Comparison of ENCODE assay signal across 1 cellular context in the genomic region with DNA sequence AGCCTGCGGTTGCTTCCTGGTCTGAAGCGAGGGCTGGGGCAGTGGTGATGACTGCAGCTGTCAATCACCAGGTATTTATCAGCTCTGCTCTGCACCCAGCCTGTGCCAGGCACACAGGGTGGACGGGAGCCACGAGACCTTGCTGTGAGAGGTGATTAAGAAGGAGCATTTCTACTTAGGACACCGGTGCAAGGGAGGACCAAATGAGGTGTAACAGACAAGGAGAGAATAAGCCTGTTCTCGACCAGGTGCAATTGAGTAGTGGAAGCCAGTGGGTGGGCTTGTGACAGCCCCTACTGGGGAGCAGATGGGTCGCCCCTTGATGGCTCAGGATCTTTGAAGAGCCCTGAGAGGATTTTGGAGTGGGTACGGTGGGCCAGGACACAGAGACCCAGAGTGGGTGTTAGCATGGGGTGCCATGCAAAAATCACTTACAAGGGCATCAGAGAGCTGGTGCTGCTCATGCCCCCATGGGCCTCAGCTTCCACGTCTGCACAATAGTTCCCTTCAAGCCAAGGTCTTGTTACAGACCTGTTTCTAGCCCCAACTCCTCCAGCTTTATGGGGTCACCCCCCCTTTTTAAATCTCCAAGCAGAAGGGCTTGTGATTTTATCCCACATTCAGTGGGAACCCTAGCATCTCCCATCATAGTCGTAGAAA.
TF ChIP-seq lines count a peak whose summit lies in the region.

No MANE protein-coding gene starts in this region.

TF ChIP-seq in HepG2, 621 proteins besides CTCF, POLR2A, EP300 and RAD21:
- TF ChIP-seq, protein P1, sequence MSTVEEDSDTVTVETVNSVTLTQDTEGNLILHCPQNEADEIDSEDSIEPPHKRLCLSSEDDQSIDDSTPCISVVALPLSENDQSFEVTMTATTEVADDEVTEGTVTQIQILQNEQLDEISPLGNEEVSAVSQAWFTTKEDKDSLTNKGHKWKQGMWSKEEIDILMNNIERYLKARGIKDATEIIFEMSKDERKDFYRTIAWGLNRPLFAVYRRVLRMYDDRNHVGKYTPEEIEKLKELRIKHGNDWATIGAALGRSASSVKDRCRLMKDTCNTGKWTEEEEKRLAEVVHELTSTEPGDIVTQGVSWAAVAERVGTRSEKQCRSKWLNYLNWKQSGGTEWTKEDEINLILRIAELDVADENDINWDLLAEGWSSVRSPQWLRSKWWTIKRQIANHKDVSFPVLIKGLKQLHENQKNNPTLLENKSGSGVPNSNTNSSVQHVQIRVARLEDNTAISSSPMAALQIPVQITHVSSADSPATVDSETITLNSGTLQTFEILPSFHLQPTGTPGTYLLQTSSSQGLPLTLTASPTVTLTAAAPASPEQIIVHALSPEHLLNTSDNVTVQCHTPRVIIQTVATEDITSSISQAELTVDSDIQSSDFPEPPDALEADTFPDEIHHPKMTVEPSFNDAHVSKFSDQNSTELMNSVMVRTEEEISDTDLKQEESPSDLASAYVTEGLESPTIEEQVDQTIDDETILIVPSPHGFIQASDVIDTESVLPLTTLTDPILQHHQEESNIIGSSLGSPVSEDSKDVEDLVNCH (CRISPR knock-in tag; IDR thresholded peaks at IDR 0.05) = no peak
